9 cellular contexts compared by ENCODE assay signal in genomic region chr9:36401897-36402480, GRCh38. TPM values are rescaled to one million over a fixed set of nuclear protein-coding genes. Genes with fewer than 3 reads are reported as not detected.
DNase-seq lines count a peak whose midpoint lies in the region; ATAC-seq and TF ChIP-seq lines count a peak whose summit lies in the region.
"Had no signal": no experiment of that assay in that cellular context is flagged by ENCODE, and none has a peak within 500 bp of the region (broad histone marks: within the 10 kb centered on the region; RNA-seq: fewer than 3 reads in every experiment).

No MANE protein-coding gene starts in this region.

- no peak overlapping the region for H3K4me3 ChIP-seq in CD8-positive, alpha-beta T cell (ENCODE audit: low read depth, low read length)
- H3K4me3 ChIP-seq in NT2/D1 (ENCODE audit: insufficient read length, low read depth) (no peak overlapping the region), colonic mucosa (no peak overlapping the region), A673 (ENCODE audit: low read depth, low read length, poor library complexity, severe bottlenecking) (no peak overlapping the region)

- no peak for TF ChIP-seq CTCF in CD8-positive, alpha-beta T cell (IDR thresholded peaks at IDR 0.05)
- TF ChIP-seq CTCF in colonic mucosa (IDR thresholded peaks at IDR 0.05) (no peak), nephron (IDR thresholded peaks at IDR 0.05; ENCODE audit: unreplicated experiment in 3 of 3) (no peak), A673 (conservative IDR thresholded peaks at IDR 0.05; ENCODE audit: low read depth, low read length) (no peak)

- no peak for DNase-seq in CD8-positive, alpha-beta T cell
- DNase-seq in NT2/D1 (ENCODE audit: low read depth, low spot score) (no peak), colonic mucosa (no peak), nucleus accumbens (lab: John Stamatoyannopoulos, UW) (no peak), NCI-H526 treated with DMSO at 0.1 percent for 48 hours (lab: John Stamatoyannopoulos, UW) (no peak), A673 (ENCODE audit: low spot score) (no peak), NCI-H187 treated with DMSO at 0.1 percent for 48 hours (lab: John Stamatoyannopoulos, UW) (no peak)
- DNase-seq: stimulated activated CD4-positive, alpha-beta T cell treated with anti-CD3 and anti-CD28 coated beads, Interleukin-4, amount 100 ng/mL, for 4 hours had no signal

- peaks cover 6% of the 10 kb centered on the region for H3K36me3 Mint-ChIP-seq in CD8-positive, alpha-beta T cell
- H3K36me3 Mint-ChIP-seq in nephron (ENCODE audit: low read depth): peaks cover 3% of the 10 kb centered on the region

- no peak for ATAC-seq in CD8-positive, alpha-beta T cell

- no peaks in the 10 kb centered on the region for H3K27me3 Mint-ChIP-seq in CD8-positive, alpha-beta T cell (ENCODE audit: low read depth)
- H3K27me3 Mint-ChIP-seq in nephron (ENCODE audit: low read depth): no peaks in the 10 kb centered on the region

- peak overlapping the region; percentile 94 for H3K27ac Mint-ChIP-seq in CD8-positive, alpha-beta T cell
- peak overlapping the region; percentile 88 to 98 (median 88) for H3K27ac Mint-ChIP-seq in nephron

- no peaks in the 10 kb centered on the region for H3K27me3 ChIP-seq in CD8-positive, alpha-beta T cell (ENCODE audit: insufficient read depth, low read length)
- no peaks in the 10 kb centered on the region for H3K27me3 ChIP-seq in NT2/D1 (ENCODE audit: insufficient read depth, insufficient read length)
- H3K27me3 ChIP-seq in colonic mucosa: no peaks in the 10 kb centered on the region
- no peaks in the 10 kb centered on the region for H3K27me3 ChIP-seq in A673 (replicated peaks; ENCODE audit: insufficient read depth, low read depth, low read length, poor library complexity)

- no peaks in the 10 kb centered on the region for H3K9me3 ChIP-seq in CD8-positive, alpha-beta T cell (ENCODE audit: low read length)
- H3K9me3 ChIP-seq in NT2/D1 (ENCODE audit: insufficient read depth, low read length) (no peaks in the 10 kb centered on the region), colonic mucosa (no peaks in the 10 kb centered on the region), A673 (ENCODE audit: low read depth, low read length, poor library complexity, severe bottlenecking) (no peaks in the 10 kb centered on the region)

- BruUV-seq in A673 (replicated peaks; lab: Mats Ljungman, UMichigan): no TSS peak

- no peaks in the 10 kb centered on the region for H3K9me3 Mint-ChIP-seq in CD8-positive, alpha-beta T cell
- H3K9me3 Mint-ChIP-seq in nephron: no peaks in the 10 kb centered on the region

- POLR2A ChIA-PET in CD8-positive, alpha-beta T cell (lab: Charles Lee): interaction anchor here (1.5 kb wide), 1 partner anchor 86 kb away, joined by 8 read pairs; no protein-coding TSS in a partner anchor
- POLR2A ChIA-PET in A673 (lab: Charles Lee; ENCODE audit: low non-redundant PET): interaction anchor here (0.6 kb wide), 1 partner anchor 110 kb away, joined by 3 read pairs; no protein-coding TSS in a partner anchor

- peaks cover 23% of the 10 kb centered on the region for H3K4me1 ChIP-seq in CD8-positive, alpha-beta T cell (ENCODE audit: insufficient read depth, low read length)
- peaks cover 2% of the 10 kb centered on the region for H3K4me1 ChIP-seq in NT2/D1 (ENCODE audit: insufficient read depth, insufficient read length)
- H3K4me1 ChIP-seq in colonic mucosa: peaks cover 6% of the 10 kb centered on the region
- H3K4me1 ChIP-seq in A673 (ENCODE audit: insufficient read depth, low read length, poor library complexity, severe bottlenecking): peaks cover 8% of the 10 kb centered on the region

- peak overlapping the region; percentile 92 for H3K4me3 Mint-ChIP-seq in CD8-positive, alpha-beta T cell
- H3K4me3 Mint-ChIP-seq in nephron: peak overlapping the region; percentile 86 to 95 (median 92)

- H3K36me3 ChIP-seq in CD8-positive, alpha-beta T cell (ENCODE audit: insufficient read depth, low read length): no peaks in the 10 kb centered on the region
- H3K36me3 ChIP-seq in NT2/D1 (ENCODE audit: insufficient read depth, insufficient read length, low read length) (peaks cover 4% of the 10 kb centered on the region), colonic mucosa (no peaks in the 10 kb centered on the region), A673 (ENCODE audit: insufficient read depth, low read length, poor library complexity, severe bottlenecking) (no peaks in the 10 kb centered on the region)

- H3K4me1 Mint-ChIP-seq in CD8-positive, alpha-beta T cell (ENCODE audit: low read depth): peaks cover 33% of the 10 kb centered on the region
- H3K4me1 Mint-ChIP-seq in nephron: peaks cover 36% of the 10 kb centered on the region

- H3K27ac ChIP-seq in CD8-positive, alpha-beta T cell (ENCODE audit: low read depth, low read length): peak overlapping the region; percentile 95
- H3K27ac ChIP-seq in colonic mucosa (peak overlapping the region; percentile 95), A673 (ENCODE audit: low read depth, low read length, poor library complexity, severe bottlenecking) (no peak overlapping the region)

- intact Hi-C loops in CD8-positive, alpha-beta T cell (cut with DNase I, micrococcal nuclease): loop anchor here (1.0 to 10.0 kb wide), 9 partner anchors 19 to 1063 kb away; partner anchors contain the start of genes MELK (in 2 of the 2), GNE (in 1 of the 2) and ZBTB5 (in 1 of the 2)
- intact Hi-C loops in colonic mucosa (cut with DNase I): no loop called here
- intact Hi-C loops in A673 (cut with micrococcal nuclease; ENCODE audit: unreplicated experiment): no loop called here

- CTCF ChIA-PET in CD8-positive, alpha-beta T cell (lab: Charles Lee): interaction anchor here (2.0 to 10.0 kb wide), 2 partner anchors 48 to 154 kb away, joined by 8 to 325 read pairs; no protein-coding TSS in a partner anchor
- CTCF ChIA-PET in A673 (lab: Charles Lee): interaction anchor here (0.6 kb wide), 1 partner anchor 445 kb away, joined by 3 read pairs; no protein-coding TSS in a partner anchor

- peak overlapping the region; percentile 6 for H3K9ac ChIP-seq in NT2/D1 (ENCODE audit: insufficient read length, low read depth)
- peak overlapping the region in 1 of 2 donors; percentile 65 for H3K9ac ChIP-seq in colonic mucosa (ENCODE audit: low read depth in 2 of 2, low read length in 2 of 2)

RNA-seq across cellular contexts. Expression of gene RNF38, which starts 1.9 kb away (rescaled TPM):
- 100 to 1,000 TPM; 111 to 116 TPM for total RNA-seq in CD8-positive, alpha-beta T cell
- 10 to 100 TPM; 28.9 to 39.2 TPM for total RNA-seq in colonic mucosa
- total RNA-seq in A673 (2021): 26.6 and 30.4 TPM in 2 replicates

Comparison
In these comparisons a context has a peak if more than half of its experiments do, and no peak if none do; other contexts are left out.
1. intact Hi-C loops: an anchor here in CD8-positive, alpha-beta T cell (1.0 to 10.0 kb wide); none called in colonic mucosa and A673.